9 cellular contexts compared by ENCODE assay signal in genomic region chrX:13101439-13102139, GRCh38. TPM values are rescaled to one million over a fixed set of nuclear protein-coding genes. Genes with fewer than 3 reads are reported as not detected.
DNase-seq lines count a peak whose midpoint lies in the region; ATAC-seq and TF ChIP-seq lines count a peak whose summit lies in the region.
"Had no signal": no experiment of that assay in that cellular context is flagged by ENCODE, and none has a peak within 500 bp of the region (broad histone marks: within the 10 kb centered on the region; RNA-seq: fewer than 3 reads in every experiment).

No MANE protein-coding gene starts in this region.

- H3K4me1 ChIP-seq in colonic mucosa (peaks cover 6% of the 10 kb centered on the region), mucosa of rectum (ENCODE audit: control insufficient read depth in 2 of 2, insufficient read depth in 2 of 2, low read length in 2 of 2) (peaks cover 0 to 10% of the 10 kb centered on the region in 2 donors), neural progenitor cell (peaks cover 5% of the 10 kb centered on the region)

- H3K4me1 Mint-ChIP-seq in activated CD8-positive, alpha-beta memory T cell treated with anti-CD3 and anti-CD28 coated beads, Interleukin-2, amount 10 ng/mL, durations not matched to agents 7 days and 5 days: peaks cover 53% of the 10 kb centered on the region
- peaks cover 8% of the 10 kb centered on the region for H3K4me1 Mint-ChIP-seq in neural progenitor cell

- peak overlapping the region; percentile 81 for H3K27ac Mint-ChIP-seq in activated CD8-positive, alpha-beta memory T cell treated with anti-CD3 and anti-CD28 coated beads, Interleukin-2, amount 10 ng/mL, durations not matched to agents 7 days and 5 days
- H3K27ac Mint-ChIP-seq in neural progenitor cell: no peak overlapping the region

- CTCF ChIA-PET in activated CD8-positive, alpha-beta memory T cell treated with anti-CD3 and anti-CD28 coated beads, Interleukin-2, amount 10 ng/mL, durations not matched to agents 7 days and 5 days (lab: Charles Lee): interaction anchor here (1.0 to 2.4 kb wide), 4 partner anchors 9 to 386 kb away, joined by 4 to 8 read pairs (median 6); no protein-coding TSS in a partner anchor

- H3K27me3 ChIP-seq in colonic mucosa (no peaks in the 10 kb centered on the region), mucosa of rectum (ENCODE audit: control insufficient read depth in 2 of 2, insufficient read depth in 2 of 2, low read length in 2 of 2) (no peaks in the 10 kb centered on the region), WERI-Rb-1 (ENCODE audit: insufficient read depth, low read depth, severe bottlenecking) (no peaks in the 10 kb centered on the region), neural progenitor cell (no peaks in the 10 kb centered on the region)

- H2AFZ ChIP-seq in neural progenitor cell (replicated peaks): no peak overlapping the region

- no peak overlapping the region for H3K4me2 ChIP-seq in neural progenitor cell

- peak; percentile 99 for ATAC-seq in activated CD8-positive, alpha-beta memory T cell treated with anti-CD3 and anti-CD28 coated beads, Interleukin-2, amount 10 ng/mL, durations not matched to agents 7 days and 5 days

- no peaks in the 10 kb centered on the region for H3K27me3 Mint-ChIP-seq in activated CD8-positive, alpha-beta memory T cell treated with anti-CD3 and anti-CD28 coated beads, Interleukin-2, amount 10 ng/mL, durations not matched to agents 7 days and 5 days
- H3K27me3 Mint-ChIP-seq in neural progenitor cell (ENCODE audit: insufficient read depth, low read depth): peaks cover 2% of the 10 kb centered on the region

- intact Hi-C loops in colonic mucosa (cut with DNase I): no loop called here

- peaks cover 19% of the 10 kb centered on the region for H3K36me3 Mint-ChIP-seq in activated CD8-positive, alpha-beta memory T cell treated with anti-CD3 and anti-CD28 coated beads, Interleukin-2, amount 10 ng/mL, durations not matched to agents 7 days and 5 days
- no peaks in the 10 kb centered on the region for H3K36me3 Mint-ChIP-seq in neural progenitor cell

- H3F3A ChIP-seq in neural progenitor cell (ENCODE audit: low read depth): no peaks in the 10 kb centered on the region

- no peak for TF ChIP-seq CTCF in colonic mucosa (IDR thresholded peaks at IDR 0.05)
- no peak for TF ChIP-seq CTCF in WERI-Rb-1 (IDR thresholded peaks at IDR 0.05; ENCODE audit: low read depth, low read length)
- TF ChIP-seq CTCF in neural progenitor cell (IDR thresholded peaks at IDR 0.05): no peak

- peak overlapping the region; percentile 29 for H3K27ac ChIP-seq in colonic mucosa
- H3K27ac ChIP-seq in mucosa of rectum (ENCODE audit: low read depth in 2 of 2, low read length in 2 of 2): peak overlapping the region; percentile 62 to 80
- no peak overlapping the region for H3K27ac ChIP-seq in WERI-Rb-1
- no peak overlapping the region for H3K27ac ChIP-seq in neural progenitor cell
- H3K27ac ChIP-seq: C4-2B had no signal

- DNase-seq in activated CD8-positive, alpha-beta memory T cell treated with anti-CD3 and anti-CD28 coated beads, Interleukin-2, amount 10 ng/mL, durations not matched to agents 7 days and 5 days: peak; percentile 78
- no peak for DNase-seq in activated CD8-positive, alpha-beta memory T cell treated with anti-CD3 and anti-CD28 coated beads for 24 hours
- DNase-seq in T follicular helper cell (ENCODE audit: low read depth): peak; percentile 47
- DNase-seq in colonic mucosa: peak; percentile 83
- no peak for DNase-seq in WERI-Rb-1
- DNase-seq in neural progenitor cell (ENCODE audit: low spot score): no peak
- no peak for DNase-seq in NCI-H446 treated with DMSO at 0.1 percent for 48 hours (lab: John Stamatoyannopoulos, UW)

- no peaks in the 10 kb centered on the region for H4K20me1 ChIP-seq in neural progenitor cell (ENCODE audit: low read depth)

- no peaks in the 10 kb centered on the region for H3K79me2 ChIP-seq in neural progenitor cell (ENCODE audit: low read depth)

- H3K4me3 Mint-ChIP-seq in activated CD8-positive, alpha-beta memory T cell treated with anti-CD3 and anti-CD28 coated beads, Interleukin-2, amount 10 ng/mL, durations not matched to agents 7 days and 5 days: no peak overlapping the region
- H3K4me3 Mint-ChIP-seq in neural progenitor cell: no peak overlapping the region

- peaks cover 3% of the 10 kb centered on the region for H3K9me3 Mint-ChIP-seq in activated CD8-positive, alpha-beta memory T cell treated with anti-CD3 and anti-CD28 coated beads, Interleukin-2, amount 10 ng/mL, durations not matched to agents 7 days and 5 days (ENCODE audit: low read depth)
- H3K9me3 Mint-ChIP-seq in neural progenitor cell: peaks cover 7% of the 10 kb centered on the region

- H3K36me3 ChIP-seq in colonic mucosa (no peaks in the 10 kb centered on the region), mucosa of rectum (ENCODE audit: control insufficient read depth in 2 of 2, insufficient read depth in 2 of 2, low read length in 2 of 2) (no peaks in the 10 kb centered on the region), WERI-Rb-1 (no peaks in the 10 kb centered on the region), neural progenitor cell (no peaks in the 10 kb centered on the region)

- H3K9me3 ChIP-seq in colonic mucosa (no peaks in the 10 kb centered on the region), mucosa of rectum (ENCODE audit: control insufficient read depth in 2 of 2, low read length in 2 of 2) (peaks cover 0 to 2% of the 10 kb centered on the region in 2 donors), WERI-Rb-1 (ENCODE audit: severe bottlenecking) (no peaks in the 10 kb centered on the region), neural progenitor cell (ENCODE audit: low read depth) (no peaks in the 10 kb centered on the region)

- H3K9ac ChIP-seq in colonic mucosa (ENCODE audit: low read depth in 2 of 2, low read length in 2 of 2): peak overlapping the region in 1 of 2 donors; percentile 46
- H3K9ac ChIP-seq in mucosa of rectum (ENCODE audit: low read depth in 1 of 2, low read length in 2 of 2): no peak overlapping the region
- H3K9ac ChIP-seq in neural progenitor cell: no peak overlapping the region

- H3K4me3 ChIP-seq in colonic mucosa (no peak overlapping the region), mucosa of rectum (ENCODE audit: low read length in 2 of 2) (no peak overlapping the region), WERI-Rb-1 (ENCODE audit: low read depth, low read length) (no peak overlapping the region), neural progenitor cell (no peak overlapping the region)

RNA-seq across cellular contexts. Expression of gene FAM9C, which starts 57.2 kb away (rescaled TPM):
- total RNA-seq in activated CD8-positive, alpha-beta memory T cell treated with anti-CD3 and anti-CD28 coated beads, Interleukin-2, amount 10 ng/mL, durations not matched to agents 7 days and 5 days: not detected
- not detected for total RNA-seq in colonic mucosa
- not detected in 2 replicates for total RNA-seq in neural progenitor cell (ENCODE audit: low replicate concordance)

Comparison
In these comparisons a context has a peak if more than half of its experiments do, and no peak if none do; other contexts are left out.
1. DNase-seq: peak in activated CD8-positive, alpha-beta memory T cell treated with anti-CD3 and anti-CD28 coated beads, Interleukin-2, amount 10 ng/mL, durations not matched to agents 7 days and 5 days (single experiment), T follicular helper cell (single experiment) and colonic mucosa (single experiment); none in activated CD8-positive, alpha-beta memory T cell treated with anti-CD3 and anti-CD28 coated beads for 24 hours (single experiment), WERI-Rb-1 (single experiment), neural progenitor cell (single experiment) and NCI-H446 treated with DMSO at 0.1 percent for 48 hours (single experiment).
2. H3K27ac ChIP-seq: peak in colonic mucosa (single experiment) and mucosa of rectum (2 of 2); none in WERI-Rb-1 (single experiment) and neural progenitor cell (single experiment).